Comparison of ENCODE assay signal across 30 cellular contexts in the genomic region with DNA sequence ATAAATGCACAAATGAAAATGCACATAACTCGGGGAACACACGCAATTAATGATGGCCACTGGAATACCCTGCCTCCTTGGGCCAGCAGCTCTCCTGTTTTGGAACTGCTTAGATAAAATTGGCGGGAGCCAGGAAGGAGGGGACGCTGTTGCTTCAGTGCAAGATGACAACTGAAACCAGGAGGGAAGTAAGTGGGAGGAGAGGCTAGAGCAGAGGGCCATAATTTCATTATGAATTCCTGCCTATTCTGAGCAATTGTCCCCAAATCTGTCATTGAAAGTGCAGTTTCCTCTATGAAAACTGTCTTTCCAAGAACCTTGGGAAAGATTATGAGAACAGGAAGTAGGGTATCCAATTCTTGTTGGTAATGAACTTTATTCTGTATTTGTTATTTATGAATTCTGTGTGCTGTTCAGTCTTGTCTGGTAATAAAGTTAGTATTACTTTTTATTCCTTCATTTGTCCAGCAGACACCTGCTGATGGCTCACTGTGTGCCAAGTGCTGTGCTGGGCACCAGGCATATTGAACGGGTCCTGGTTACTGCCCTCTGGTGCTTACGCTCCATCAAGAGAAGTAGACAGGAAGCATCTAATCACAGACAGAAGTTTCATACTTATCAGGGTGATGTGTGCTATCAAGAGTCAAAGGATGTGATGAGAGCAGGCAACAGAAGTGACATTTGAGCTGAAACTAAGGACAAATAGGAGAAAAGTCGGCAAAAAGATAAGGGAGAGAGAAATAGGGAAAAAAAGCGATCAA.
"Had no signal": no experiment of that assay in that cellular context is flagged by ENCODE, and none has a peak within 500 bp of the region (broad histone marks: within the 10 kb centered on the region; RNA-seq: fewer than 3 reads in every experiment).

No MANE protein-coding gene starts in this region.

- H3K36me3 Mint-ChIP-seq: activated CD8-positive, alpha-beta memory T cell treated with anti-CD3 and anti-CD28 coated beads, Interleukin-2, amount 10 ng/mL, durations not matched to agents 7 days and 5 days had no signal

- H3K9me3 ChIP-seq: colonic mucosa, ovary, prostate gland, testis had no signal

- H3K27me3 ChIP-seq: colonic mucosa, esophagus squamous epithelium, hepatocyte, ovary, sigmoid colon, testis, transverse colon had no signal

- H3K79me2 ChIP-seq: hepatocyte had no signal

- H3K4me1 Mint-ChIP-seq: activated CD8-positive, alpha-beta memory T cell treated with anti-CD3 and anti-CD28 coated beads, Interleukin-2, amount 10 ng/mL, durations not matched to agents 7 days and 5 days had no signal

- H3K4me2 ChIP-seq: hepatocyte, smooth muscle cell had no signal

- H3K4me3 Mint-ChIP-seq: activated CD4-positive, alpha-beta T cell treated with anti-CD3 and anti-CD28 coated beads for 36 hours; activated CD8-positive, alpha-beta memory T cell treated with anti-CD3 and anti-CD28 coated beads, Interleukin-2, amount 10 ng/mL, durations not matched to agents 7 days and 5 days; activated CD8-positive, alpha-beta T cell treated with anti-CD3 and anti-CD28 coated beads, Interleukin-2, amount 10 ng/mL, durations not matched to agents 7 days and 5 days; activated naive CD8-positive, alpha-beta T cell; T-helper 2 cell treated with Interferon-gamma antibody and Interleukin-4, amounts not matched to agents 5 μg/mL and 100 μg/mL, for 36 hours had no signal

- H3K27ac ChIP-seq: colonic mucosa, epithelial cell of prostate, esophagus squamous epithelium, hepatocyte, ovary, prostate gland, sigmoid colon, testis, transverse colon had no signal

- H3K27ac Mint-ChIP-seq: activated CD4-positive, alpha-beta T cell treated with anti-CD3 and anti-CD28 coated beads for 36 hours; activated CD8-positive, alpha-beta memory T cell treated with anti-CD3 and anti-CD28 coated beads, Interleukin-2, amount 10 ng/mL, durations not matched to agents 7 days and 5 days; activated CD8-positive, alpha-beta T cell treated with anti-CD3 and anti-CD28 coated beads, Interleukin-2, amount 10 ng/mL, durations not matched to agents 7 days and 5 days; activated naive CD8-positive, alpha-beta T cell; T-helper 2 cell treated with Interferon-gamma antibody and Interleukin-4, amounts not matched to agents 5 μg/mL and 100 μg/mL, for 36 hours had no signal

- ATAC-seq: activated CD4-positive, alpha-beta T cell treated with anti-CD3 and anti-CD28 coated beads for 36 hours; activated CD8-positive, alpha-beta memory T cell treated with anti-CD3 and anti-CD28 coated beads, Interleukin-2, amount 10 ng/mL, durations not matched to agents 7 days and 5 days; activated CD8-positive, alpha-beta T cell treated with anti-CD3 and anti-CD28 coated beads, Interleukin-2, amount 10 ng/mL, durations not matched to agents 7 days and 5 days; left colon had no signal

- FAIRE-seq: bronchial epithelial cell, endometrium, frontal cortex, keratinocyte had no signal

- DNase-seq: activated CD4-positive, alpha-beta T cell treated with anti-CD3 and anti-CD28 coated beads for 36 hours; activated CD4-positive, CD25-positive, alpha-beta regulatory T cell; activated CD8-positive, alpha-beta memory T cell treated with anti-CD3 and anti-CD28 coated beads, Interleukin-2, amount 10 ng/mL, durations not matched to agents 7 days and 5 days; activated CD8-positive, alpha-beta T cell treated with anti-CD3 and anti-CD28 coated beads, Interleukin-2, amount 10 ng/mL, durations not matched to agents 7 days and 5 days; activated naive CD4-positive, alpha-beta T cell; activated T-cell treated with anti-CD3 and anti-CD28 coated beads, Interleukin-2, amount 50 U/mL, for 48 hours; anterior cingulate cortex; colonic mucosa; effector CD8-positive, alpha-beta T cell; esophagus squamous epithelium; left colon; ovary; retina; sigmoid colon; stimulated activated CD4-positive, alpha-beta T cell treated with anti-CD3 and anti-CD28 coated beads, Interleukin-1b, Interleukin-23, amount 100 ng/mL, for 48 hours; stimulated activated naive CD4-positive, alpha-beta T cell; T-helper 1 cell; testis; transverse colon had no signal

- H3K36me3 ChIP-seq: colonic mucosa, esophagus squamous epithelium, ovary, prostate gland, sigmoid colon, transverse colon had no signal

- H3K27me3 Mint-ChIP-seq: activated CD4-positive, alpha-beta T cell treated with anti-CD3 and anti-CD28 coated beads for 36 hours; activated CD8-positive, alpha-beta memory T cell treated with anti-CD3 and anti-CD28 coated beads, Interleukin-2, amount 10 ng/mL, durations not matched to agents 7 days and 5 days; activated naive CD8-positive, alpha-beta T cell had no signal

- H3K4me3 ChIP-seq: colonic mucosa, esophagus squamous epithelium, hepatocyte, lung, ovary, prostate gland, sigmoid colon, smooth muscle cell, testis, transverse colon had no signal

- H3K4me1 ChIP-seq: colonic mucosa, prostate gland, sigmoid colon, testis, transverse colon had no signal

- H2AFZ ChIP-seq: hepatocyte had no signal
